Comparison of ENCODE assay signal across 10 cellular contexts in the genomic region with DNA sequence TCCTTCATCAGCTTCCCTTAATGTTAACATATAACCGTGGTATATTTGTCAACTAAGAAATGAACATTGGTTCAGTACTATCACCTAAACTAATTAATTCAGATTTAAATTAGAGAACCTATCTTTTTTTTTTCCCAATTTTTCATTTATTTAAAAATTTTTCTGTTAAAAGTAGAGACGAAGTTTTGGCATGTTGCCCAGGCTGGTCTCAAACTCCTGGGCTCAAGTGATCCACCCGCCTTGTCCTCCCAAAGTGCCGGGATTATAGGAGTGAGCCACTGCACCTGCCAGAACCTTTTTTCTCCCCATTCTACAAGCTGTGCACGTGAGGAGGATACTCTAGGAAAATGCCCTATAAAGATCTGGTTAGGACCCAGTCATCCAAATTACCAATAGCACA.
"Had no signal": no experiment of that assay in that cellular context is flagged by ENCODE, and none has a peak within 500 bp of the region (broad histone marks: within the 10 kb centered on the region; RNA-seq: fewer than 3 reads in every experiment).

No MANE protein-coding gene starts in this region.

- ATAC-seq: HCT116, HepG2 had no signal

- H3K9me3 ChIP-seq: HAP-1 had no signal

- DNase-seq: GOT3, H7, HFFc6, KG1 had no signal

- H3K27me3 Mint-ChIP-seq: IgD-negative memory B cell had no signal

- H3K27ac ChIP-seq: GM23248, HL-60 had no signal

- H3K4me3 Mint-ChIP-seq: HFFc6 had no signal

- H2AFZ ChIP-seq: GM23248 had no signal

- H3K9me3 Mint-ChIP-seq: HFFc6, IgD-negative memory B cell had no signal

- H3K4me3 ChIP-seq: GM23248, HAP-1 had no signal

- H3K27ac Mint-ChIP-seq: HFFc6, IgD-negative memory B cell had no signal
